8 cellular contexts compared by ENCODE assay signal in genomic region chr19:661427-662196, GRCh38. TPM values are rescaled to one million over a fixed set of nuclear protein-coding genes. Genes with fewer than 3 reads are reported as not detected.
A peak's percentile ranks its signal among the peaks of the same experiment; 100 is the strongest.
DNase-seq lines count a peak whose midpoint lies in the region; ATAC-seq, FAIRE-seq and TF ChIP-seq lines count a peak whose summit lies in the region.

No MANE protein-coding gene starts in this region.

- peak overlapping the region; percentile 86 to 96 (median 93) for H3K27ac Mint-ChIP-seq in CD14-positive monocyte
- peak overlapping the region; percentile 97 for H3K27ac Mint-ChIP-seq in activated CD8-positive, alpha-beta T cell treated with anti-CD3 and anti-CD28 coated beads, Interleukin-2, amount 10 ng/mL, durations not matched to agents 7 days and 5 days

- H3K36me3 Mint-ChIP-seq in CD14-positive monocyte = peaks cover 3 to 21% of the 10 kb centered on the region in 2 donors
- peaks cover 23% of the 10 kb centered on the region for H3K36me3 Mint-ChIP-seq in activated CD8-positive, alpha-beta T cell treated with anti-CD3 and anti-CD28 coated beads, Interleukin-2, amount 10 ng/mL, durations not matched to agents 7 days and 5 days (ENCODE audit: low read depth)

- peaks cover 53% of the 10 kb centered on the region for H3K4me1 Mint-ChIP-seq in CD14-positive monocyte
- H3K4me1 Mint-ChIP-seq in activated CD8-positive, alpha-beta T cell treated with anti-CD3 and anti-CD28 coated beads, Interleukin-2, amount 10 ng/mL, durations not matched to agents 7 days and 5 days (ENCODE audit: low read depth) = peaks cover 46% of the 10 kb centered on the region

- H3K36me3 ChIP-seq in pancreas = no peaks in the 10 kb centered on the region

- ATAC-seq in activated CD8-positive, alpha-beta T cell treated with anti-CD3 and anti-CD28 coated beads, Interleukin-2, amount 10 ng/mL, durations not matched to agents 7 days and 5 days = peak; percentile 60
- ATAC-seq in pancreas = peak in 2 of 4 donors; percentile 9 to 10

- H3K9me3 Mint-ChIP-seq in CD14-positive monocyte = no peaks in the 10 kb centered on the region
- H3K9me3 Mint-ChIP-seq in activated CD8-positive, alpha-beta T cell treated with anti-CD3 and anti-CD28 coated beads, Interleukin-2, amount 10 ng/mL, durations not matched to agents 7 days and 5 days (ENCODE audit: insufficient read depth) = no peaks in the 10 kb centered on the region

- H3K4me3 Mint-ChIP-seq in CD14-positive monocyte = peak overlapping the region; percentile 91 to 97
- H3K4me3 Mint-ChIP-seq in activated CD8-positive, alpha-beta T cell treated with anti-CD3 and anti-CD28 coated beads, Interleukin-2, amount 10 ng/mL, durations not matched to agents 7 days and 5 days = peak overlapping the region; percentile 98

- POLR2A ChIA-PET in activated CD8-positive, alpha-beta T cell treated with anti-CD3 and anti-CD28 coated beads, Interleukin-2, amount 10 ng/mL, durations not matched to agents 7 days and 5 days (lab: Charles Lee) = interaction anchor here (0.8 to 1.4 kb wide), 2 partner anchors 18 to 29 kb away, joined by 3 to 4 read pairs; no protein-coding TSS in a partner anchor

- no peaks in the 10 kb centered on the region for H3K27me3 Mint-ChIP-seq in CD14-positive monocyte (ENCODE audit: low read depth in 3 of 3)
- no peaks in the 10 kb centered on the region for H3K27me3 Mint-ChIP-seq in activated CD8-positive, alpha-beta T cell treated with anti-CD3 and anti-CD28 coated beads, Interleukin-2, amount 10 ng/mL, durations not matched to agents 7 days and 5 days (ENCODE audit: low read depth)

- WGBS in pancreas, 2 donors = 9 to 12% methylated on average over 31 of the region's 31 CpGs

- no peaks in the 10 kb centered on the region for H3K9me3 ChIP-seq in pancreas

- CTCF ChIA-PET in activated CD8-positive, alpha-beta T cell treated with anti-CD3 and anti-CD28 coated beads, Interleukin-2, amount 10 ng/mL, durations not matched to agents 7 days and 5 days (lab: Charles Lee) = interaction anchor here (0.6 to 1.2 kb wide), 3 partner anchors 28 to 151 kb away, joined by 3 read pairs; no protein-coding TSS in a partner anchor

- no peaks in the 10 kb centered on the region for H3K27me3 ChIP-seq in pancreas

- peak overlapping the region; percentile 88 for H3K4me3 ChIP-seq in Jurkat, Clone E6-1 (ENCODE audit: low read length)
- H3K4me3 ChIP-seq in pancreas = peak overlapping the region; percentile 80 to 100 (median 98)

- intact Hi-C loops in CD14-positive monocyte (cut with micrococcal nuclease) (loop anchor here in 1 of 2 donors (2.0 to 5.0 kb wide), 5 partner anchors 19 to 136 kb away; partner anchors contain the start of genes BSG, POLRMT and PTBP1), pancreas (cut with DNase I) (loop anchor here in 1 of 3 donors (10.0 kb wide), 1 partner anchor 73 kb away; no protein-coding TSS in a partner anchor)

- no peak for TF ChIP-seq CTCF in CD14-positive monocyte (IDR thresholded peaks at IDR 0.05)
- TF ChIP-seq CTCF in pancreas (IDR thresholded peaks at IDR 0.05) = no peak

- FAIRE-seq in pancreas (lab: Jason Lieb, UNC) = no peak

- H3K27ac ChIP-seq in epithelial cell of prostate (peak overlapping the region; percentile 86), pancreas (peak overlapping the region; percentile 56 to 85 (median 66))

- DNase-seq in CD14-positive monocyte (ENCODE audit: low spot score) (no peak), epithelial cell of prostate (ENCODE audit: low read depth, low spot score) (no peak), pancreas (peak in 2 of 6 donors; percentile 44 to 56), mucosa of gallbladder (ENCODE audit: low spot score) (no peak), nucleus accumbens (lab: John Stamatoyannopoulos, UW) (no peak), NCI-H2107 treated with DMSO at 0.1 percent for 48 hours (lab: John Stamatoyannopoulos, UW; ENCODE audit: unreplicated experiment) (no peak)
- DNase-seq in Jurkat, Clone E6-1 (ENCODE audit: low read depth, low spot score) = no peak
- peak; percentile 83 for DNase-seq in activated CD8-positive, alpha-beta T cell treated with anti-CD3 and anti-CD28 coated beads, Interleukin-2, amount 10 ng/mL, durations not matched to agents 7 days and 5 days

- H3K4me1 ChIP-seq in pancreas = peaks cover 0 to 22% (median 8%) of the 10 kb centered on the region in 3 donors

RNA-seq across cellular contexts. Expression of gene RNF126, which starts 1.4 kb away (rescaled TPM):
- polyA plus RNA-seq in CD14-positive monocyte = 10 to 100 TPM; 29.1 to 31.6 TPM
- 66.0 TPM for polyA plus RNA-seq in Jurkat, Clone E6-1 (2012; ENCODE audit: insufficient read depth, insufficient read length)
- 10 to 100 TPM; 71.3 to 78.4 TPM for total RNA-seq in activated CD8-positive, alpha-beta T cell treated with anti-CD3 and anti-CD28 coated beads, Interleukin-2, amount 10 ng/mL, durations not matched to agents 7 days and 5 days
- total RNA-seq in pancreas = 10 to 100 TPM; 11.9 to 21.5 (median 16.5) TPM
- 10 to 100 TPM; 31.7 to 33.7 TPM for polyA plus RNA-seq in pancreas
- 34.8 TPM for total RNA-seq in mucosa of gallbladder

RNA-seq across cellular contexts. Expression of gene FSTL3, which starts 14.6 kb away (rescaled TPM):
- polyA plus RNA-seq in CD14-positive monocyte (1 to 10 TPM; 2.5 to 5.2 TPM), pancreas (100 to 1,000 TPM in 1 of 2 donors, 10 to 100 TPM in 1; 24.1 to 119 TPM)
- 5.1 TPM for polyA plus RNA-seq in Jurkat, Clone E6-1 (2012; ENCODE audit: insufficient read depth, insufficient read length)
- total RNA-seq in activated CD8-positive, alpha-beta T cell treated with anti-CD3 and anti-CD28 coated beads, Interleukin-2, amount 10 ng/mL, durations not matched to agents 7 days and 5 days = 1 to 10 TPM; 2.2 to 3.0 TPM
- total RNA-seq in pancreas (100 to 1,000 TPM in 1 of 6 donors, 10 to 100 TPM in 3, 1 to 10 TPM in 2; 6.6 to 148 (median 18.4) TPM), mucosa of gallbladder (39.1 TPM)

RNA-seq across cellular contexts. Expression of gene FGF22, which starts 21.9 kb away (rescaled TPM):
- not detected for polyA plus RNA-seq in CD14-positive monocyte
- polyA plus RNA-seq in Jurkat, Clone E6-1 (2012; ENCODE audit: insufficient read depth, insufficient read length) = 0.74 TPM
- total RNA-seq in activated CD8-positive, alpha-beta T cell treated with anti-CD3 and anti-CD28 coated beads, Interleukin-2, amount 10 ng/mL, durations not matched to agents 7 days and 5 days = not detected
- total RNA-seq in pancreas = under 1 TPM in 4 of 6 donors, not detected in 2; 0.12 to 0.25 (median 0.23) TPM
- under 1 TPM; 0.45 to 0.53 TPM for polyA plus RNA-seq in pancreas
- total RNA-seq in mucosa of gallbladder = 0.17 TPM

RNA-seq across cellular contexts. Expression of gene POLRMT, which starts 28.3 kb away (rescaled TPM):
- polyA plus RNA-seq in CD14-positive monocyte (10 to 100 TPM; 16.2 to 17.6 TPM), pancreas (100 to 1,000 TPM in 1 of 2 donors, 10 to 100 TPM in 1; 95.3 to 101 TPM)
- polyA plus RNA-seq in Jurkat, Clone E6-1 (2012; ENCODE audit: insufficient read depth, insufficient read length) = 112 TPM
- total RNA-seq in activated CD8-positive, alpha-beta T cell treated with anti-CD3 and anti-CD28 coated beads, Interleukin-2, amount 10 ng/mL, durations not matched to agents 7 days and 5 days = 10 to 100 TPM; 50.6 to 51.0 TPM
- total RNA-seq in pancreas (10 to 100 TPM; 19.3 to 34.7 (median 24.7) TPM), mucosa of gallbladder (56.0 TPM)

RNA-seq across cellular contexts. Expression of gene PRSS57, which starts 33.6 kb away (rescaled TPM):
- polyA plus RNA-seq in CD14-positive monocyte = 1 to 10 TPM in 1 of 2 donors, under 1 TPM in 1; 0.78 to 1.4 TPM
- polyA plus RNA-seq in Jurkat, Clone E6-1 (2012; ENCODE audit: insufficient read depth, insufficient read length) = 1.2 TPM
- total RNA-seq in activated CD8-positive, alpha-beta T cell treated with anti-CD3 and anti-CD28 coated beads, Interleukin-2, amount 10 ng/mL, durations not matched to agents 7 days and 5 days = not detected
- total RNA-seq in pancreas = not detected
- not detected for polyA plus RNA-seq in pancreas
- total RNA-seq in mucosa of gallbladder = not detected
